Comparison of ENCODE assay signal across 17 cellular contexts in the genomic region with DNA sequence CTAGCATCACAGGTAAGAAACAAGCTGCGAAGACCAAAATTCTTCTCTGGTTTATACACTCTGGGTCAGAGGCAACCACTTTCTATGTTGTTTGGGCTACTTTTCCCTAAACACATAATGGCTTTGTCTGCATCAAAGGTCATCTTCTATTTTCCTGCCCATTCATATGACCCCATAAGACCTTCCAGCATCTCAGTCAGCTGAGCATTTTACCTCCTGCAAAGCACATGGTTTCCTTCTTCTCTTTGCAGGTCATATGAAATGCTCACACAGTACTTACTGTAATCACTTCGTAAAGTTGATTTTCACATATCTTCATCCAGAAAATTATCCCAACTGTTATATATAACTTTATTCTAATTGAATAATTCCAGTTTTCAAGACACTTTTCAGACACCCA. TPM values are rescaled to one million over a fixed set of nuclear protein-coding genes. Genes with fewer than 3 reads are reported as not detected.
"Had no signal": no experiment of that assay in that cellular context is flagged by ENCODE, and none has a peak within 500 bp of the region (broad histone marks: within the 10 kb centered on the region; RNA-seq: fewer than 3 reads in every experiment).

No MANE protein-coding gene starts in this region.

- H3K4me3 Mint-ChIP-seq: activated naive CD4-positive, alpha-beta T cell treated with anti-CD3 and anti-CD28 coated beads for 36 hours; T-helper 2 cell treated with Interferon-gamma antibody and Interleukin-4, amounts not matched to agents 5 μg/mL and 100 μg/mL, for 36 hours had no signal

- H3K9me3 Mint-ChIP-seq: activated naive CD4-positive, alpha-beta T cell treated with anti-CD3 and anti-CD28 coated beads for 36 hours; T-helper 2 cell treated with Interferon-gamma antibody and Interleukin-4, amounts not matched to agents 5 μg/mL and 100 μg/mL, for 36 hours had no signal

- H3K27ac Mint-ChIP-seq: activated naive CD4-positive, alpha-beta T cell treated with anti-CD3 and anti-CD28 coated beads for 36 hours; progenitor cell of endocrine pancreas; T-helper 2 cell treated with Interferon-gamma antibody and Interleukin-4, amounts not matched to agents 5 μg/mL and 100 μg/mL, for 36 hours had no signal

- H3K4me1 ChIP-seq: upper lobe of right lung had no signal

- H3K9me3 ChIP-seq: upper lobe of right lung had no signal

- ATAC-seq: right cardiac atrium, upper lobe of right lung had no signal

- H3K27me3 ChIP-seq: upper lobe of right lung had no signal

- H3K36me3 ChIP-seq: upper lobe of right lung had no signal

- H3K4me3 ChIP-seq: upper lobe of right lung had no signal

- H3K27ac ChIP-seq: upper lobe of right lung had no signal

- DNase-seq: activated CD4-positive, alpha-beta T cell treated with anti-CD3 and anti-CD28 coated beads, Interleukin-2, amount 50 U/mL, for 1 hour; activated CD4-positive, CD25-positive, alpha-beta regulatory T cell; activated naive CD4-positive, alpha-beta T cell treated with anti-CD3 and anti-CD28 coated beads for 36 hours; activated T-cell treated with anti-CD3 and anti-CD28 coated beads for 4 hours; amniotic stem cell; glutamatergic neuron; hypothalamus; right cardiac atrium; small intestine; stimulated activated CD4-positive, alpha-beta T cell treated with anti-CD3 and anti-CD28 coated beads, Interleukin-4, amount 100 ng/mL, for 24 hours; stimulated activated naive CD4-positive, alpha-beta T cell treated with Interleukin-2 at 50 U/mL for 16 hours; upper lobe of right lung had no signal

RNA-seq across cellular contexts. Expression of a gene that starts 34.8 kb away (rescaled TPM):
- total RNA-seq: mesenteric fat pad, temporal lobe had no signal
- polyA plus RNA-seq: neural cell had no signal
